ENCODE assay signal across 1 cellular context in the genomic region with DNA sequence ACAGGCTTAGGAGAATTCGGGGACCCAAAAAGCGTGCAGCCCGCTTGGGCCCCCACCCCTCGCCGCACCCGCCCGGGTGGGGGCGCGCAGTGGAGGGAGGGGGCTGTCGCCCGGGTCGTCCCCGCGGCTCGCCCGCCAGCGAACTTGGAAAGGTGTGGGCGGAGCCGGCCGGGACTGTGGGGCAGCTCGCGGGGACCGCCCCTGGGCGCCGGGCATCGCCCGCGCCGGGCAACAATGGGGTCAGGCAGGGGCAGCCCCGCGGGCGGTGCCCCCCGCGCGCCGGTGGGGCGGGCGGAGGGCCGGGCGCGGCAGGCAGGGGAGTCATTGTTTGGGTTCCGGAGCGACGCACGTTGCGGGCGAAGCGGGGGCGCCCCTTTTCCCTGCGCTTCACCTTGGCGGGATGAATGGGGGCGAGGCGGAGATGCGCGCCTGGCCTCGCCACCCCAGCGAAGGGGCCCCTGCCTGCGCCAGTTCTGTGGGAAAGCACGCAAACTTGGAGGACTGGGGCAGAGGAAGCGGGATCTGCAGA.
TF ChIP-seq lines count a peak whose summit lies in the region.

No MANE protein-coding gene starts in this region.

TF ChIP-seq in HEK293, 187 proteins besides CTCF, POLR2A, EP300 and RAD21 (continued from another document and continues in another):
- TF ChIP-seq ZBTB20 (tag by site-specific recombination; IDR thresholded peaks at IDR 0.05) (peak; percentile 60; the same call in 1 of the 2 replicates), ZNF214 (tag by site-specific recombination; IDR thresholded peaks at IDR 0.05; ENCODE audit: borderline replicate concordance) (no peak), KLF16 (tag by site-specific recombination; IDR thresholded peaks at IDR 0.05) (peak; percentile 16; the same call in 1 of the 2 replicates), ZNF223 (tag by site-specific recombination; IDR thresholded peaks at IDR 0.05) (peak; percentile 60; the same call in 1 of the 2 replicates), ZNF302 (tag by site-specific recombination; IDR thresholded peaks at IDR 0.05; ENCODE audit: low read depth) (no peak), ZNF335 (tag by site-specific recombination; conservative IDR thresholded peaks at IDR 0.05) (peak; percentile 67; the same call in 1 of the 2 replicates), ZNF112 (tag by site-specific recombination; IDR thresholded peaks at IDR 0.05) (no peak), SCRT2 (tag by site-specific recombination; IDR thresholded peaks at IDR 0.05) (no peak), SCRT1 (tag by site-specific recombination; IDR thresholded peaks at IDR 0.05; ENCODE audit: borderline replicate concordance) (no peak), GLI4 (tag by site-specific recombination; IDR thresholded peaks at IDR 0.05) (0 out of 2 replicates have a peak, but pooled peaks have one; percentile 41), ZBTB48 (tag by site-specific recombination; IDR thresholded peaks at IDR 0.05) (no peak), ZNF157 (tag by site-specific recombination; IDR thresholded peaks at IDR 0.05) (no peak), ZBTB17 (tag by site-specific recombination; IDR thresholded peaks at IDR 0.05) (no peak), ZXDB (tag by site-specific recombination; IDR thresholded peaks at IDR 0.05) (0 out of 2 replicates have a peak, but pooled peaks have one; percentile 3), ZNF48 (tag by site-specific recombination; IDR thresholded peaks at IDR 0.05) (no peak), KLF7 (tag by site-specific recombination; IDR thresholded peaks at IDR 0.05; ENCODE audit: borderline replicate concordance) (0 out of 2 replicates have a peak, but pooled peaks have one; percentile 15), ZNF560 (tag by site-specific recombination; IDR thresholded peaks at IDR 0.05; ENCODE audit: borderline replicate concordance) (no peak), ZBTB7A (tag by site-specific recombination; IDR thresholded peaks at IDR 0.05; ENCODE audit: low read depth) (no peak), SP7 (tag by site-specific recombination; IDR thresholded peaks at IDR 0.05) (peak; percentile 14; the same call in 1 of the 2 replicates), ZFHX2 (tag by site-specific recombination; conservative IDR thresholded peaks at IDR 0.05) (peak; percentile 70; the same call in 1 of the 2 replicates), ZNF248 (tag by site-specific recombination; IDR thresholded peaks at IDR 0.05) (no peak), ZNF501 (tag by site-specific recombination; IDR thresholded peaks at IDR 0.05) (peak; percentile 23; the same call in 1 of the 2 replicates), ZNF2 (tag by site-specific recombination; IDR thresholded peaks at IDR 0.05) (no peak), ZNF510 (tag by site-specific recombination; IDR thresholded peaks at IDR 0.05; ENCODE audit: insufficient replicate concordance) (no peak), BCL11B (tag by site-specific recombination; IDR thresholded peaks at IDR 0.05; ENCODE audit: low read depth) (peak; percentile 44; the same call in 1 of the 2 replicates), ZNF16 (tag by site-specific recombination; IDR thresholded peaks at IDR 0.05; ENCODE audit: low read depth) (no peak), ZNF155 (tag by site-specific recombination; IDR thresholded peaks at IDR 0.05) (no peak), SP2 (tag by site-specific recombination; IDR thresholded peaks at IDR 0.05) (no peak), ZNF561 (tag by site-specific recombination; IDR thresholded peaks at IDR 0.05; ENCODE audit: borderline replicate concordance) (0 out of 2 replicates have a peak, but pooled peaks have one; percentile 18), ZNF433 (tag by site-specific recombination; IDR thresholded peaks at IDR 0.05; ENCODE audit: low read depth) (no peak), ZBTB8A (tag by site-specific recombination; IDR thresholded peaks at IDR 0.05) (peak; percentile 85)
- TF ChIP-seq, protein P1, sequence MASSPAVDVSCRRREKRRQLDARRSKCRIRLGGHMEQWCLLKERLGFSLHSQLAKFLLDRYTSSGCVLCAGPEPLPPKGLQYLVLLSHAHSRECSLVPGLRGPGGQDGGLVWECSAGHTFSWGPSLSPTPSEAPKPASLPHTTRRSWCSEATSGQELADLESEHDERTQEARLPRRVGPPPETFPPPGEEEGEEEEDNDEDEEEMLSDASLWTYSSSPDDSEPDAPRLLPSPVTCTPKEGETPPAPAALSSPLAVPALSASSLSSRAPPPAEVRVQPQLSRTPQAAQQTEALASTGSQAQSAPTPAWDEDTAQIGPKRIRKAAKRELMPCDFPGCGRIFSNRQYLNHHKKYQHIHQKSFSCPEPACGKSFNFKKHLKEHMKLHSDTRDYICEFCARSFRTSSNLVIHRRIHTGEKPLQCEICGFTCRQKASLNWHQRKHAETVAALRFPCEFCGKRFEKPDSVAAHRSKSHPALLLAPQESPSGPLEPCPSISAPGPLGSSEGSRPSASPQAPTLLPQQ (tag by site-specific recombination; IDR thresholded peaks at IDR 0.05): no peak
- TF ChIP-seq, protein P2, sequence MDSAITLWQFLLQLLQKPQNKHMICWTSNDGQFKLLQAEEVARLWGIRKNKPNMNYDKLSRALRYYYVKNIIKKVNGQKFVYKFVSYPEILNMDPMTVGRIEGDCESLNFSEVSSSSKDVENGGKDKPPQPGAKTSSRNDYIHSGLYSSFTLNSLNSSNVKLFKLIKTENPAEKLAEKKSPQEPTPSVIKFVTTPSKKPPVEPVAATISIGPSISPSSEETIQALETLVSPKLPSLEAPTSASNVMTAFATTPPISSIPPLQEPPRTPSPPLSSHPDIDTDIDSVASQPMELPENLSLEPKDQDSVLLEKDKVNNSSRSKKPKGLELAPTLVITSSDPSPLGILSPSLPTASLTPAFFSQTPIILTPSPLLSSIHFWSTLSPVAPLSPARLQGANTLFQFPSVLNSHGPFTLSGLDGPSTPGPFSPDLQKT (IDR thresholded peaks at IDR 0.05; ENCODE audit: borderline replicate concordance, low read depth, low read length): no peak
- TF ChIP-seq, protein P3, sequence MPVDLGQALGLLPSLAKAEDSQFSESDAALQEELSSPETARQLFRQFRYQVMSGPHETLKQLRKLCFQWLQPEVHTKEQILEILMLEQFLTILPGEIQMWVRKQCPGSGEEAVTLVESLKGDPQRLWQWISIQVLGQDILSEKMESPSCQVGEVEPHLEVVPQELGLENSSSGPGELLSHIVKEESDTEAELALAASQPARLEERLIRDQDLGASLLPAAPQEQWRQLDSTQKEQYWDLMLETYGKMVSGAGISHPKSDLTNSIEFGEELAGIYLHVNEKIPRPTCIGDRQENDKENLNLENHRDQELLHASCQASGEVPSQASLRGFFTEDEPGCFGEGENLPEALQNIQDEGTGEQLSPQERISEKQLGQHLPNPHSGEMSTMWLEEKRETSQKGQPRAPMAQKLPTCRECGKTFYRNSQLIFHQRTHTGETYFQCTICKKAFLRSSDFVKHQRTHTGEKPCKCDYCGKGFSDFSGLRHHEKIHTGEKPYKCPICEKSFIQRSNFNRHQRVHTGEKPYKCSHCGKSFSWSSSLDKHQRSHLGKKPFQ (tag by site-specific recombination; IDR thresholded peaks at IDR 0.05): no peak
- TF ChIP-seq, protein P4, sequence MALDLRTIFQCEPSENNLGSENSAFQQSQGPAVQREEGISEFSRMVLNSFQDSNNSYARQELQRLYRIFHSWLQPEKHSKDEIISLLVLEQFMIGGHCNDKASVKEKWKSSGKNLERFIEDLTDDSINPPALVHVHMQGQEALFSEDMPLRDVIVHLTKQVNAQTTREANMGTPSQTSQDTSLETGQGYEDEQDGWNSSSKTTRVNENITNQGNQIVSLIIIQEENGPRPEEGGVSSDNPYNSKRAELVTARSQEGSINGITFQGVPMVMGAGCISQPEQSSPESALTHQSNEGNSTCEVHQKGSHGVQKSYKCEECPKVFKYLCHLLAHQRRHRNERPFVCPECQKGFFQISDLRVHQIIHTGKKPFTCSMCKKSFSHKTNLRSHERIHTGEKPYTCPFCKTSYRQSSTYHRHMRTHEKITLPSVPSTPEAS (tag by site-specific recombination; IDR thresholded peaks at IDR 0.05): no peak
- TF ChIP-seq, protein P5, sequence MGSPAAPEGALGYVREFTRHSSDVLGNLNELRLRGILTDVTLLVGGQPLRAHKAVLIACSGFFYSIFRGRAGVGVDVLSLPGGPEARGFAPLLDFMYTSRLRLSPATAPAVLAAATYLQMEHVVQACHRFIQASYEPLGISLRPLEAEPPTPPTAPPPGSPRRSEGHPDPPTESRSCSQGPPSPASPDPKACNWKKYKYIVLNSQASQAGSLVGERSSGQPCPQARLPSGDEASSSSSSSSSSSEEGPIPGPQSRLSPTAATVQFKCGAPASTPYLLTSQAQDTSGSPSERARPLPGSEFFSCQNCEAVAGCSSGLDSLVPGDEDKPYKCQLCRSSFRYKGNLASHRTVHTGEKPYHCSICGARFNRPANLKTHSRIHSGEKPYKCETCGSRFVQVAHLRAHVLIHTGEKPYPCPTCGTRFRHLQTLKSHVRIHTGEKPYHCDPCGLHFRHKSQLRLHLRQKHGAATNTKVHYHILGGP (tag by site-specific recombination; IDR thresholded peaks at IDR 0.05): no peak
- TF ChIP-seq, protein P6, sequence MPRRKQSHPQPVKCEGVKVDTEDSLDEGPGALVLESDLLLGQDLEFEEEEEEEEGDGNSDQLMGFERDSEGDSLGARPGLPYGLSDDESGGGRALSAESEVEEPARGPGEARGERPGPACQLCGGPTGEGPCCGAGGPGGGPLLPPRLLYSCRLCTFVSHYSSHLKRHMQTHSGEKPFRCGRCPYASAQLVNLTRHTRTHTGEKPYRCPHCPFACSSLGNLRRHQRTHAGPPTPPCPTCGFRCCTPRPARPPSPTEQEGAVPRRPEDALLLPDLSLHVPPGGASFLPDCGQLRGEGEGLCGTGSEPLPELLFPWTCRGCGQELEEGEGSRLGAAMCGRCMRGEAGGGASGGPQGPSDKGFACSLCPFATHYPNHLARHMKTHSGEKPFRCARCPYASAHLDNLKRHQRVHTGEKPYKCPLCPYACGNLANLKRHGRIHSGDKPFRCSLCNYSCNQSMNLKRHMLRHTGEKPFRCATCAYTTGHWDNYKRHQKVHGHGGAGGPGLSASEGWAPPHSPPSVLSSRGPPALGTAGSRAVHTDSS (tag by site-specific recombination; IDR thresholded peaks at IDR 0.05): no peak
- TF ChIP-seq, protein P7, sequence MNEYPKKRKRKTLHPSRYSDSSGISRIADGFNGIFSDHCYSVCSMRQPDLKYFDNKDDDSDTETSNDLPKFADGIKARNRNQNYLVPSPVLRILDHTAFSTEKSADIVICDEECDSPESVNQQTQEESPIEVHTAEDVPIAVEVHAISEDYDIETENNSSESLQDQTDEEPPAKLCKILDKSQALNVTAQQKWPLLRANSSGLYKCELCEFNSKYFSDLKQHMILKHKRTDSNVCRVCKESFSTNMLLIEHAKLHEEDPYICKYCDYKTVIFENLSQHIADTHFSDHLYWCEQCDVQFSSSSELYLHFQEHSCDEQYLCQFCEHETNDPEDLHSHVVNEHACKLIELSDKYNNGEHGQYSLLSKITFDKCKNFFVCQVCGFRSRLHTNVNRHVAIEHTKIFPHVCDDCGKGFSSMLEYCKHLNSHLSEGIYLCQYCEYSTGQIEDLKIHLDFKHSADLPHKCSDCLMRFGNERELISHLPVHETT (tag by site-specific recombination; IDR thresholded peaks at IDR 0.05): no peak
- TF ChIP-seq, protein P8, sequence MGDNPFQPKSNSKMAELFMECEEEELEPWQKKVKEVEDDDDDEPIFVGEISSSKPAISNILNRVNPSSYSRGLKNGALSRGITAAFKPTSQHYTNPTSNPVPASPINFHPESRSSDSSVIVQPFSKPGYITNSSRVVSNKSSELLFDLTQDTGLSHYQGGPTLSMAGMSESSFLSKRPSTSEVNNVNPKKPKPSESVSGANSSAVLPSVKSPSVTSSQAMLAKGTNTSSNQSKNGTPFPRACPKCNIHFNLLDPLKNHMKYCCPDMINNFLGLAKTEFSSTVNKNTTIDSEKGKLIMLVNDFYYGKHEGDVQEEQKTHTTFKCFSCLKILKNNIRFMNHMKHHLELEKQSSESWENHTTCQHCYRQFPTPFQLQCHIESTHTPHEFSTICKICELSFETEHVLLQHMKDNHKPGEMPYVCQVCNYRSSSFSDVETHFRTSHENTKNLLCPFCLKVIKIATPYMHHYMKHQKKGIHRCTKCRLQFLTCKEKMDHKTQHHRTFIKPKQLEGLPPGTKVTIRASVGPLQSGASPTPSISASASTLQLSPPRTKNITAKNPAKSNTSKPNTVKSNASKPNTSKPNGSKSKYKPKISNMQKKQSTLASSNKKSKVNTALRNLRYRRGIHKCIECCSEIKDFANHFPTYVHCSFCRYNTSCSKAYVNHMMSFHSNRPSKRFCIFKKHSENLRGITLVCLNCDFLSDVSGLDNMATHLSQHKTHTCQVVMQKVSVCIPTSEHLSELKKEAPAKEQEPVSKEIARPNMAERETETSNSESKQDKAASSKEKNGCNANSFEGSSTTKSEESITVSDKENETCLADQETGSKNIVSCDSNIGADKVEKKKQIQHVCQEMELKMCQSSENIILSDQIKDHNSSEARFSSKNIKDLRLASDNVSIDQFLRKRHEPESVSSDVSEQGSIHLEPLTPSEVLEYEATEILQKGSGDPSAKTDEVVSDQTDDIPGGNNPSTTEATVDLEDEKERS (tag by site-specific recombination; IDR thresholded peaks at IDR 0.05): no peak
- TF ChIP-seq, protein P9, sequence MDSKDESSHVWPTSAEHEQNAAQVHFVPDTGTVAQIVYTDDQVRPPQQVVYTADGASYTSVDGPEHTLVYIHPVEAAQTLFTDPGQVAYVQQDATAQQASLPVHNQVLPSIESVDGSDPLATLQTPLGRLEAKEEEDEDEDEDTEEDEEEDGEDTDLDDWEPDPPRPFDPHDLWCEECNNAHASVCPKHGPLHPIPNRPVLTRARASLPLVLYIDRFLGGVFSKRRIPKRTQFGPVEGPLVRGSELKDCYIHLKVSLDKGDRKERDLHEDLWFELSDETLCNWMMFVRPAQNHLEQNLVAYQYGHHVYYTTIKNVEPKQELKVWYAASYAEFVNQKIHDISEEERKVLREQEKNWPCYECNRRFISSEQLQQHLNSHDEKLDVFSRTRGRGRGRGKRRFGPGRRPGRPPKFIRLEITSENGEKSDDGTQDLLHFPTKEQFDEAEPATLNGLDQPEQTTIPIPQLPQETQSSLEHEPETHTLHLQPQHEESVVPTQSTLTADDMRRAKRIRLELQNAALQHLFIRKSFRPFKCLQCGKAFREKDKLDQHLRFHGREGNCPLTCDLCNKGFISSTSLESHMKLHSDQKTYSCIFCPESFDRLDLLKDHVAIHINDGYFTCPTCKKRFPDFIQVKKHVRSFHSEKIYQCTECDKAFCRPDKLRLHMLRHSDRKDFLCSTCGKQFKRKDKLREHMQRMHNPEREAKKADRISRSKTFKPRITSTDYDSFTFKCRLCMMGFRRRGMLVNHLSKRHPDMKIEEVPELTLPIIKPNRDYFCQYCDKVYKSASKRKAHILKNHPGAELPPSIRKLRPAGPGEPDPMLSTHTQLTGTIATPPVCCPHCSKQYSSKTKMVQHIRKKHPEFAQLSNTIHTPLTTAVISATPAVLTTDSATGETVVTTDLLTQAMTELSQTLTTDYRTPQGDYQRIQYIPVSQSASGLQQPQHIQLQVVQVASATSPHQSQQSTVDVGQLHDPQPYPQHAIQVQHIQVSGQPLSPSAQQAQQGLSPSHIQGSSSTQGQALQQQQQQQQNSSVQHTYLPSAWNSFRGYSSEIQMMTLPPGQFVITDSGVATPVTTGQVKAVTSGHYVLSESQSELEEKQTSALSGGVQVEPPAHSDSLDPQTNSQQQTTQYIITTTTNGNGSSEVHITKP (tag by site-specific recombination; IDR thresholded peaks at IDR 0.05): peak; percentile 87
